10 cellular contexts compared by ENCODE assay signal in genomic region chr1:226436855-226437491, GRCh38. TPM values are rescaled to one million over a fixed set of nuclear protein-coding genes. Genes with fewer than 3 reads are reported as not detected.
DNase-seq lines count a peak whose midpoint lies in the region; TF ChIP-seq lines count a peak whose summit lies in the region.
"Had no signal": no experiment of that assay in that cellular context is flagged by ENCODE, and none has a peak within 500 bp of the region (broad histone marks: within the 10 kb centered on the region; RNA-seq: fewer than 3 reads in every experiment).

No MANE protein-coding gene starts in this region.

- no peaks in the 10 kb centered on the region for H3K4me1 ChIP-seq in vagina

- H3K9me3 Mint-ChIP-seq in mesothelial cell of epicardium = peaks cover 15% of the 10 kb centered on the region

- intact Hi-C loops in vagina (cut with DNase I) = no loop called here

- H3K4me3 ChIP-seq in vagina = no peak overlapping the region
- H3K4me3 ChIP-seq: smooth muscle cell had no signal

- no peak overlapping the region for H3K4me3 Mint-ChIP-seq in mesothelial cell of epicardium
- H3K4me3 Mint-ChIP-seq: naive thymus-derived CD8-positive, alpha-beta T cell had no signal

- TF ChIP-seq CTCF in vagina (IDR thresholded peaks at IDR 0.05) = no peak
- no peak for TF ChIP-seq CTCF in mesothelial cell of epicardium (IDR thresholded peaks at IDR 0.05; ENCODE audit: unreplicated experiment)

- H3K36me3 Mint-ChIP-seq in mesothelial cell of epicardium = no peaks in the 10 kb centered on the region
- H3K36me3 Mint-ChIP-seq: naive thymus-derived CD8-positive, alpha-beta T cell had no signal

- H3K36me3 ChIP-seq in vagina = no peaks in the 10 kb centered on the region

- peaks cover 30% of the 10 kb centered on the region for H3K27me3 Mint-ChIP-seq in mesothelial cell of epicardium (ENCODE audit: low read depth)
- H3K27me3 Mint-ChIP-seq: naive thymus-derived CD8-positive, alpha-beta T cell had no signal

- no peaks in the 10 kb centered on the region for H3K27me3 ChIP-seq in vagina

- H3K27ac ChIP-seq in vagina = no peak overlapping the region

- no peaks in the 10 kb centered on the region for H3K9me3 ChIP-seq in vagina

- no peaks in the 10 kb centered on the region for H3K4me1 Mint-ChIP-seq in mesothelial cell of epicardium

- DNase-seq in DMS53 treated with DMSO at 0.1 percent for 48 hours (lab: John Stamatoyannopoulos, UW; ENCODE audit: unreplicated experiment) (peak; percentile 73), NCI-H1092 (lab: John Stamatoyannopoulos, UW) (peak; percentile 54), NCI-H526 treated with DMSO at 0.1 percent for 48 hours (lab: John Stamatoyannopoulos, UW) (peak; percentile 81), kidney tubule cell (ENCODE audit: low spot score) (peak; percentile 64), vagina (ENCODE audit: extremely low spot score in 2 of 2) (no peak), mesothelial cell of epicardium (ENCODE audit: low spot score in 2 of 2, unreplicated experiment in 2 of 2) (no peak), NCI-H2227 treated with DMSO at 0.1 percent for 48 hours (lab: John Stamatoyannopoulos, UW) (no peak), superior temporal gyrus (ENCODE audit: extremely low spot score) (no peak)

- TF ChIP-seq POLR2A in vagina (IDR thresholded peaks at IDR 0.05) = no peak

- no peak overlapping the region for H3K27ac Mint-ChIP-seq in mesothelial cell of epicardium
- H3K27ac Mint-ChIP-seq: naive thymus-derived CD8-positive, alpha-beta T cell had no signal

RNA-seq across cellular contexts. Expression of gene PARP1, which starts 29.1 kb away (rescaled TPM):
- total RNA-seq in vagina (64.6 TPM), mesothelial cell of epicardium (94.7 to 101 TPM (median 95.3 TPM) in 3 replicates)

Comparison
In these comparisons a context has a peak if more than half of its experiments do, and no peak if none do; other contexts are left out.
1. DNase-seq: peak in DMS53 treated with DMSO at 0.1 percent for 48 hours (single experiment), NCI-H1092 (single experiment), NCI-H526 treated with DMSO at 0.1 percent for 48 hours (single experiment) and kidney tubule cell (single experiment); none in vagina (0 of 2), mesothelial cell of epicardium (0 of 2), NCI-H2227 treated with DMSO at 0.1 percent for 48 hours (single experiment) and superior temporal gyrus (single experiment).